12 cellular contexts compared by ENCODE assay signal in the genomic region with DNA sequence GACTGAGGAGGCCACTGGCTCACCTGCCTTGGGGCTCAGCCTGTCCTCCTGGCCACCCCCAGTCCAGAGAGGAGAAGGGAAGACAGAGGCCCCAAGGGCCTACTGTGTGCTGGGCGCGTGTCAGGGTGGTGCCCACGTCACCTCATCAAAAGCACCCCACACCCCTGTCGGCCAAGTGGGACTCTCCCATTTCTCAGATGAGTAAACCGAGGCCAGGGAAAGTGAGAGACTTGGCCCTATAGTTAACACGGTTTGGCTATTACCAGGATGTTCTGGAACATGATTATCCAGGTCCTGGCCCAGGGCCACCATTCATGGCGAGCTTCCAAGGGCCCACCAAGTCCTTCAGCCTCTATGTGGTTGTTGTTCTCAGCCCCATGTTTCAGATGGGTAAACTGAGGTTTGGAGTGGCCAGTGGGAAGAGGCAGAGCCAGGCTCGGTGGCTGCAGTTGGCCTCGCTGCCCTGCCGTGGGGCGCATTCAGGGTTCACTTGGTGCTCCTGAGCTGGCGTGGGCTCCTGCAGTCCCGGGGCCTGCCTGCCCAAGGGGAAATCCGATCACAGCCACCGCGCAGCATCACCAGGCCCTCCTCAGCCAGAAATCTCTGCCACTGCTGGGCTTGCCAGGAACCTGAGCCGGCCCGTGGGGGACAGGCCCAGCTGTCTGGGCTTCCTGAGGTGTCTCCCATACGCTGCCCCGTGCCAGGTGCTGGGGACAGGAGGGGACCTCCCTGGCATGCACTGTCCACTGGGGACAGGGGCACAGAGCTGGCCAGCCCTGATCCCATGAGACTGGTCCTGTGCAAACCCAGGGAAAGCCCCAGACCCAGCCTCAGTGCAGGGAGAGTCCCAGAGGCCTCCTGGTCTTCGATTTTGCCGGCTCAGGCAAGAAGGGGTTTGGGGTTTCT. TPM values are rescaled to one million over a fixed set of nuclear protein-coding genes. Genes with fewer than 3 reads are reported as not detected.
A peak's percentile ranks its signal among the peaks of the same experiment; 100 is the strongest.
DNase-seq lines count a peak whose midpoint lies in the region; ATAC-seq and TF ChIP-seq lines count a peak whose summit lies in the region.
"Had no signal": no experiment of that assay in that cellular context is flagged by ENCODE, and none has a peak within 500 bp of the region (broad histone marks: within the 10 kb centered on the region; RNA-seq: fewer than 3 reads in every experiment).

No MANE protein-coding gene starts in this region.

- no peak overlapping the region for H3K4me3 Mint-ChIP-seq in naive thymus-derived CD4-positive, alpha-beta T cell
- H3K4me3 Mint-ChIP-seq: activated naive CD8-positive, alpha-beta T cell treated with anti-CD3 and anti-CD28 coated beads, Interleukin-2, amount 10 ng/mL, durations not matched to agents 7 days and 5 days had no signal

- no peak overlapping the region for H3K4me3 ChIP-seq in naive thymus-derived CD4-positive, alpha-beta T cell (ENCODE audit: low read length)
- H3K4me3 ChIP-seq: ovary had no signal

- H3K27me3 ChIP-seq in naive thymus-derived CD4-positive, alpha-beta T cell (ENCODE audit: control insufficient read depth in 2 of 2, insufficient read depth in 2 of 2, low read length in 2 of 2): no peaks in the 10 kb centered on the region
- H3K27me3 ChIP-seq: ovary had no signal

- no peak overlapping the region for H3K27ac ChIP-seq in naive thymus-derived CD4-positive, alpha-beta T cell (ENCODE audit: low read depth, low read length)
- H3K27ac ChIP-seq: ovary had no signal

- peaks cover 4 to 13% (median 7%) of the 10 kb centered on the region in 7 donors for H3K4me1 Mint-ChIP-seq in naive thymus-derived CD4-positive, alpha-beta T cell

- TF ChIP-seq POLR2A in GM18526 (IDR thresholded peaks at IDR 0.05; ENCODE audit: extremely low read depth, insufficient read length): peak; percentile 11

- peak; percentile 63 for ATAC-seq in GM21576 (IDR thresholded peaks at IDR 0.05; ENCODE audit: unreplicated experiment)
- peak; percentile 79 for ATAC-seq in HG03432 (IDR thresholded peaks at IDR 0.05; ENCODE audit: unreplicated experiment)
- peak; percentile 29 for ATAC-seq in naive thymus-derived CD4-positive, alpha-beta T cell
- ATAC-seq in Right ventricle myocardium superior (ENCODE audit: poor library complexity): no peak

- CTCF ChIA-PET in naive thymus-derived CD4-positive, alpha-beta T cell (lab: Charles Lee): no interaction called here

- DNase-seq in naive thymus-derived CD4-positive, alpha-beta T cell: no peak
- DNase-seq in Right ventricle myocardium superior (no peak), cardiac septum (ENCODE audit: low spot score) (no peak), midbrain (lab: John Stamatoyannopoulos, UW) (no peak), mucosa of gallbladder (ENCODE audit: low spot score) (no peak)
- DNase-seq: activated CD4-positive, alpha-beta T cell treated with anti-CD3 and anti-CD28 coated beads for 1 hour; activated naive CD8-positive, alpha-beta T cell treated with anti-CD3 and anti-CD28 coated beads, Interleukin-2, amount 10 ng/mL, durations not matched to agents 7 days and 5 days; DND-41; ovary had no signal

- no peak overlapping the region for H3K27ac Mint-ChIP-seq in naive thymus-derived CD4-positive, alpha-beta T cell
- H3K27ac Mint-ChIP-seq: activated naive CD8-positive, alpha-beta T cell treated with anti-CD3 and anti-CD28 coated beads, Interleukin-2, amount 10 ng/mL, durations not matched to agents 7 days and 5 days had no signal

- H3K27me3 Mint-ChIP-seq in naive thymus-derived CD4-positive, alpha-beta T cell: peaks cover 0 to 3% (median 0%) of the 10 kb centered on the region in 5 donors

- H3K9me3 Mint-ChIP-seq in naive thymus-derived CD4-positive, alpha-beta T cell: no peaks in the 10 kb centered on the region
- H3K9me3 Mint-ChIP-seq: activated naive CD8-positive, alpha-beta T cell treated with anti-CD3 and anti-CD28 coated beads, Interleukin-2, amount 10 ng/mL, durations not matched to agents 7 days and 5 days had no signal

- no peaks in the 10 kb centered on the region for H3K36me3 ChIP-seq in naive thymus-derived CD4-positive, alpha-beta T cell (ENCODE audit: control insufficient read depth in 2 of 3, insufficient read depth in 3 of 3, low read length in 3 of 3)
- H3K36me3 ChIP-seq: ovary had no signal

- peaks cover 0 to 7% of the 10 kb centered on the region in 2 donors for H3K4me1 ChIP-seq in naive thymus-derived CD4-positive, alpha-beta T cell (ENCODE audit: control insufficient read depth in 2 of 2, insufficient read depth in 2 of 2, low read length in 2 of 2)

- no peaks in the 10 kb centered on the region for H3K9me3 ChIP-seq in naive thymus-derived CD4-positive, alpha-beta T cell (ENCODE audit: control insufficient read depth in 2 of 3, low read length in 3 of 3)
- H3K9me3 ChIP-seq: ovary had no signal

- H3K36me3 Mint-ChIP-seq in naive thymus-derived CD4-positive, alpha-beta T cell: no peaks in the 10 kb centered on the region
- H3K36me3 Mint-ChIP-seq: activated naive CD8-positive, alpha-beta T cell treated with anti-CD3 and anti-CD28 coated beads, Interleukin-2, amount 10 ng/mL, durations not matched to agents 7 days and 5 days had no signal

- POLR2A ChIA-PET in naive thymus-derived CD4-positive, alpha-beta T cell (lab: Charles Lee): interaction anchor here (1.6 kb wide), 1 partner anchor 9 kb away, joined by 4 read pairs; no protein-coding TSS in a partner anchor

- intact Hi-C loops in naive thymus-derived CD4-positive, alpha-beta T cell (cut with micrococcal nuclease): no loop called here
- intact Hi-C loops in Right ventricle myocardium superior (cut with DNase I): no loop called here
- intact Hi-C loops in cardiac septum (cut with DNase I): no loop called here

RNA-seq across cellular contexts. Expression of gene ACTB, which starts 10.9 kb away (rescaled TPM):
- over 10,000 TPM in 1 of 5 experiments, 1,000 to 10,000 TPM in 4; 2,405 to 12,292 (median 2,801) TPM for total RNA-seq in naive thymus-derived CD4-positive, alpha-beta T cell
- over 10,000 TPM; 11,269 to 12,728 TPM for polyA plus RNA-seq in naive thymus-derived CD4-positive, alpha-beta T cell
- total RNA-seq in Right ventricle myocardium superior (689 TPM), cardiac septum (926 TPM), mucosa of gallbladder (4,630 TPM)

RNA-seq across cellular contexts. Expression of gene FBXL18, which starts 27.7 kb away (rescaled TPM):
- total RNA-seq in naive thymus-derived CD4-positive, alpha-beta T cell: 10 to 100 TPM in 2 of 5 experiments, 1 to 10 TPM in 3; 7.3 to 13.7 (median 9.7) TPM
- 1 to 10 TPM; 1.6 to 2.0 TPM for polyA plus RNA-seq in naive thymus-derived CD4-positive, alpha-beta T cell
- 4.9 TPM for total RNA-seq in Right ventricle myocardium superior
- 5.0 TPM for total RNA-seq in cardiac septum
- total RNA-seq in mucosa of gallbladder: 12.1 TPM

RNA-seq across cellular contexts. Expression of gene FSCN1, which starts 51.3 kb away (rescaled TPM):
- 10 to 100 TPM in 1 of 5 experiments, 1 to 10 TPM in 4; 1.1 to 22.6 (median 6.2) TPM for total RNA-seq in naive thymus-derived CD4-positive, alpha-beta T cell
- polyA plus RNA-seq in naive thymus-derived CD4-positive, alpha-beta T cell: under 1 TPM in 1 of 2 donors, not detected in 1; 0.09 TPM
- total RNA-seq in Right ventricle myocardium superior (9.7 TPM), cardiac septum (32.2 TPM), mucosa of gallbladder (38.6 TPM)
